In genomic region chr10:129920187-129920586, GRCh38 we compare ENCODE assay signal across 10 cellular contexts. TPM values are rescaled to one million over a fixed set of nuclear protein-coding genes. Genes with fewer than 3 reads are reported as not detected.
DNase-seq lines count a peak whose midpoint lies in the region; ATAC-seq and TF ChIP-seq lines count a peak whose summit lies in the region.
"Not testable (repeated sequence)": the region's sequence is repeated elsewhere in the genome, so short reads cannot be mapped to it uniquely, and the experiment has no call there.
"Had no signal": no experiment of that assay in that cellular context is flagged by ENCODE, and none has a peak within 500 bp of the region (broad histone marks: within the 10 kb centered on the region; RNA-seq: fewer than 3 reads in every experiment).

No MANE protein-coding gene starts in this region.

- H3K9me3 ChIP-seq in neuronal stem cell (replicated peaks in 1 of 2; ENCODE audit: control insufficient read depth in 2 of 2, insufficient read depth in 1 of 2, low read depth in 1 of 2, low read length in 2 of 2); sigmoid colon; upper lobe of right lung: not testable (repeated sequence)

- H4K8ac ChIP-seq in neuronal stem cell (ENCODE audit: low read depth, low read length) = not testable (repeated sequence)

- H4K91ac ChIP-seq in neuronal stem cell (ENCODE audit: low read depth, low read length, poor library complexity) = not testable (repeated sequence)

- H2BK15ac ChIP-seq in neuronal stem cell (ENCODE audit: low read length) = not testable (repeated sequence)

- H3K4me3 ChIP-seq in neuronal stem cell (ENCODE audit: low read length in 2 of 2); sigmoid colon; upper lobe of right lung: not testable (repeated sequence)

- intact Hi-C loops in left cardiac atrium (cut with DNase I); sigmoid colon (cut with DNase I); upper lobe of right lung (cut with DNase I): not testable (repeated sequence)

- H2BK5ac ChIP-seq in neuronal stem cell (ENCODE audit: low read length) = not testable (repeated sequence)

- H3K4me2 ChIP-seq in neuronal stem cell (ENCODE audit: insufficient read depth, low read length, poor library complexity, severe bottlenecking) = not testable (repeated sequence)

- not testable (repeated sequence) for H3K4ac ChIP-seq in neuronal stem cell (ENCODE audit: low read length)

- no CpG with 5 or more reads among the region's 18 CpGs for WGBS in neuronal stem cell (ENCODE audit: extremely low coverage in 2 of 2, insufficient read length in 2 of 2, insufficient replicate concordance in 1 of 2), 2 donors
- WGBS in sigmoid colon, 2 donors = 94 to 95% methylated on average over 16 of the region's 18 CpGs

- H2BK12ac ChIP-seq in neuronal stem cell (ENCODE audit: low read length) = not testable (repeated sequence)

- not testable (repeated sequence) for H3K4me1 ChIP-seq in neuronal stem cell (ENCODE audit: control insufficient read depth in 2 of 2, insufficient read depth in 1 of 2, low read depth in 1 of 2, low read length in 2 of 2); sigmoid colon; upper lobe of right lung

- not testable (repeated sequence) for H3K9ac ChIP-seq in neuronal stem cell (ENCODE audit: low read depth, low read length, poor library complexity)

- not testable (repeated sequence) for H3K79me1 ChIP-seq in neuronal stem cell (ENCODE audit: low read depth, low read length)

- H2BK120ac ChIP-seq in neuronal stem cell (ENCODE audit: low read depth, low read length) = not testable (repeated sequence)

- not testable (repeated sequence) for H3K23ac ChIP-seq in neuronal stem cell (ENCODE audit: low read depth, low read length, poor library complexity)

- not testable (repeated sequence) for TF ChIP-seq POLR2A in sigmoid colon (IDR thresholded peaks at IDR 0.05)

- H2AFZ ChIP-seq in neuronal stem cell (ENCODE audit: low read length) = not testable (repeated sequence)

- not testable (repeated sequence) for H3K14ac ChIP-seq in neuronal stem cell (ENCODE audit: low read length)

- H3K36me3 ChIP-seq in neuronal stem cell (replicated peaks in 1 of 2; ENCODE audit: control insufficient read depth in 2 of 2, insufficient read depth in 2 of 2, low read length in 2 of 2); sigmoid colon; upper lobe of right lung: not testable (repeated sequence)

- not testable (repeated sequence) for TF ChIP-seq EP300 in sigmoid colon (IDR thresholded peaks at IDR 0.05)

- not testable (repeated sequence) for H3K27me3 ChIP-seq in neuronal stem cell (ENCODE audit: control insufficient read depth in 3 of 3, insufficient read depth in 3 of 3, low read depth in 1 of 3, low read length in 3 of 3); sigmoid colon; upper lobe of right lung

- not testable (repeated sequence) for H3K27ac ChIP-seq in neuronal stem cell (replicated peaks; ENCODE audit: low read length); sigmoid colon; upper lobe of right lung

- not testable (repeated sequence) for TF ChIP-seq CTCF in sigmoid colon (IDR thresholded peaks at IDR 0.05); upper lobe of right lung (IDR thresholded peaks at IDR 0.05)

- H3K18ac ChIP-seq in neuronal stem cell (ENCODE audit: low read length) = peak overlapping the region; percentile 77

- ATAC-seq in left cardiac atrium, upper lobe of right lung: not testable (repeated sequence)

- peak overlapping the region; percentile 64 for H2AK5ac ChIP-seq in neuronal stem cell (ENCODE audit: low read depth, low read length)

- DNase-seq in left cardiac atrium (peak; percentile 10), mesenteric fat pad (ENCODE audit: low spot score) (peak; percentile 60), sigmoid colon (peak; percentile 14), upper lobe of right lung (peak; percentile 51)
- DNase-seq in neuronal stem cell (ENCODE audit: low spot score) = not testable (repeated sequence)

RNA-seq across cellular contexts. Expression of gene EBF3, which starts 43.9 kb away (rescaled TPM):
- total RNA-seq in left cardiac atrium (10 to 100 TPM in 1 of 2 donors, 1 to 10 TPM in 1; 6.0 to 10.1 TPM), mesenteric fat pad (28.6 TPM), sigmoid colon (1 to 10 TPM; 4.3 to 8.9 (median 5.8) TPM), upper lobe of right lung (0.20 TPM)
- 3.3 TPM for polyA plus RNA-seq in neuronal stem cell (2013, experiment 1 of 2)
- 3.1 TPM for polyA plus RNA-seq in neuronal stem cell (2013, experiment 2 of 2)
- 1 to 10 TPM in 2 of 3 donors, not detected in 1; 1.2 to 1.3 TPM for polyA plus RNA-seq in sigmoid colon
- total RNA-seq: CD4-positive, alpha-beta memory T cell; CD4-positive, CD25-positive, alpha-beta regulatory T cell; CD8-positive, alpha-beta memory T cell; GM12878 had no signal
- polyA plus RNA-seq: CD14-positive monocyte; CD4-positive, alpha-beta memory T cell; CD4-positive, CD25-positive, alpha-beta regulatory T cell; CD8-positive, alpha-beta memory T cell; GM12878 had no signal
